ENCODE assay signal across 12 cellular contexts in the genomic region with DNA sequence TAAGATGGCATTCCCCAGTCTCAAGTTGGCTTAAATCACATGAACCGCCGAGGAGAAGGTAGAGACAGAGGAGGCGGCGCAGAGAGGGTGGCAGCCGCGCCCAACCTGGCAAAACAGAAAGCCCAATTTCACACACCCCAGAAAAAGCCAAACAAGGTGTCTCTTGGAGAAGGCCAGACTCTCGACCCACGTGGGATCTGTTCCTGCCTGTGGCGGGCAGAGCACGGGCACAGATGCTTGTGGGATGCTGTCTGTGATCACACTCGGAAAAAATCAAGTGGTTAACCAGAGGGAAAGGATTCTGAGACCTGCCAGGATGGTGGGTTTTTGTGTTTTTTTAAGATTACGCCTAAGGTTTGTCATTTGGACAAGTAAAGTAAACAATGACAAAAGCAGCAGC.
DNase-seq lines count a peak whose midpoint lies in the region; ATAC-seq and TF ChIP-seq lines count a peak whose summit lies in the region.
"Had no signal": no experiment of that assay in that cellular context is flagged by ENCODE, and none has a peak within 500 bp of the region (broad histone marks: within the 10 kb centered on the region; RNA-seq: fewer than 3 reads in every experiment).

No MANE protein-coding gene starts in this region.

- H3K27me3 Mint-ChIP-seq in naive thymus-derived CD4-positive, alpha-beta T cell = no peaks in the 10 kb centered on the region

- CTCF ChIA-PET in mammary epithelial cell (lab: Charles Lee; ENCODE audit: low non-redundant PET) = no interaction called here
- CTCF ChIA-PET in naive thymus-derived CD4-positive, alpha-beta T cell (lab: Charles Lee) = interaction anchor here (0.6 kb wide), 1 partner anchor 212 kb away, joined by 3 read pairs; no protein-coding TSS in a partner anchor

- no peak overlapping the region for H2AFZ ChIP-seq in mammary epithelial cell (ENCODE audit: low read depth, low read length)

- H3K9me3 Mint-ChIP-seq in naive thymus-derived CD4-positive, alpha-beta T cell = no peaks in the 10 kb centered on the region
- H3K9me3 Mint-ChIP-seq: immature natural killer cell had no signal

- in situ Hi-C loops in mammary epithelial cell (cut with MboI; ENCODE audit: low sequenced_read_pairs in 2 of 2) = no loop called here

- H3K4me3 Mint-ChIP-seq in naive thymus-derived CD4-positive, alpha-beta T cell = peak overlapping the region; percentile 56 to 84 (median 76)
- H3K4me3 Mint-ChIP-seq: immature natural killer cell had no signal

- peaks cover 38 to 93% (median 83%) of the 10 kb centered on the region in 7 donors for H3K4me1 Mint-ChIP-seq in naive thymus-derived CD4-positive, alpha-beta T cell

- intact Hi-C loops in breast epithelium (cut with DNase I; ENCODE audit: low total_unique reads) = no loop called here
- intact Hi-C loops in mammary epithelial cell (cut with micrococcal nuclease) = no loop called here
- intact Hi-C loops in ascending aorta (cut with DNase I) = no loop called here
- intact Hi-C loops in naive thymus-derived CD4-positive, alpha-beta T cell (cut with micrococcal nuclease) = loop anchor here in 1 of 2 donors (10.0 kb wide), 1 partner anchor 226 kb away; a partner anchor contains a TSS

- H3K27ac Mint-ChIP-seq in naive thymus-derived CD4-positive, alpha-beta T cell = peak overlapping the region; percentile 88 to 98 (median 96)

- no peaks in the 10 kb centered on the region for H3K79me2 ChIP-seq in mammary epithelial cell (ENCODE audit: insufficient read depth, low read length)

- TF ChIP-seq EP300 in upper lobe of left lung (IDR thresholded peaks at IDR 0.05) = no peak

- peak overlapping the region; percentile 87 to 95 for H3K27ac ChIP-seq in breast epithelium
- H3K27ac ChIP-seq in mammary epithelial cell (ENCODE audit: insufficient read depth, low read depth, low read length) = no peak overlapping the region
- H3K27ac ChIP-seq in ascending aorta = peak overlapping the region; percentile 96 to 98
- peak overlapping the region; percentile 61 for H3K27ac ChIP-seq in naive thymus-derived CD4-positive, alpha-beta T cell (ENCODE audit: low read depth, low read length)
- peak overlapping the region in 3 of 4 donors; percentile 21 to 90 (median 35) for H3K27ac ChIP-seq in upper lobe of left lung

- TF ChIP-seq POLR2A in breast epithelium (IDR thresholded peaks at IDR 0.05) (no peak), upper lobe of left lung (IDR thresholded peaks at IDR 0.05) (no peak)

- TF ChIP-seq CTCF in breast epithelium (IDR thresholded peaks at IDR 0.05) (no peak), mammary epithelial cell (conservative IDR thresholded peaks at IDR 0.05 in 1 of 2, IDR thresholded peaks at IDR 0.05 in 1 of 2; ENCODE audit: extremely low read depth in 1 of 2, insufficient read depth in 1 of 2, low read depth in 1 of 2, low read length in 2 of 2) (no peak), ascending aorta (IDR thresholded peaks at IDR 0.05) (no peak), upper lobe of left lung (IDR thresholded peaks at IDR 0.05) (no peak)

- H3K4me2 ChIP-seq in mammary epithelial cell (ENCODE audit: insufficient read depth, low read depth, low read length) = no peak overlapping the region

- peak; percentile 59 for ATAC-seq in naive thymus-derived CD4-positive, alpha-beta T cell
- ATAC-seq in upper lobe of left lung (ENCODE audit: low FRiP score in 2 of 2) = no peak
- ATAC-seq: HCT116 had no signal

- H3K4me3 ChIP-seq in breast epithelium (no peak overlapping the region), mammary epithelial cell (replicated peaks in 1 of 3; ENCODE audit: insufficient read depth in 1 of 3, low read depth in 2 of 3, low read length in 3 of 3) (no peak overlapping the region), ascending aorta (no peak overlapping the region), upper lobe of left lung (no peak overlapping the region)
- H3K4me3 ChIP-seq in naive thymus-derived CD4-positive, alpha-beta T cell (ENCODE audit: low read length) = no peak overlapping the region

- no TSS peak for BruUV-seq in mammary epithelial cell (replicated peaks; lab: Mats Ljungman, UMichigan)

- H3K36me3 Mint-ChIP-seq in naive thymus-derived CD4-positive, alpha-beta T cell = peaks cover 4 to 18% (median 14%) of the 10 kb centered on the region in 5 donors

- no peaks in the 10 kb centered on the region for H3K36me3 ChIP-seq in breast epithelium
- H3K36me3 ChIP-seq in mammary epithelial cell (ENCODE audit: insufficient read depth, low read length) = peaks cover 2% of the 10 kb centered on the region
- H3K36me3 ChIP-seq in ascending aorta = peaks cover 0 to 9% of the 10 kb centered on the region in 2 donors
- H3K36me3 ChIP-seq in naive thymus-derived CD4-positive, alpha-beta T cell (ENCODE audit: control insufficient read depth in 2 of 3, insufficient read depth in 3 of 3, low read length in 3 of 3) = no peaks in the 10 kb centered on the region
- peaks cover 0 to 7% (median 1%) of the 10 kb centered on the region in 4 donors for H3K36me3 ChIP-seq in upper lobe of left lung

- H3K9me3 ChIP-seq in breast epithelium (no peaks in the 10 kb centered on the region), mammary epithelial cell (replicated peaks; ENCODE audit: insufficient read depth, low read length) (no peaks in the 10 kb centered on the region), ascending aorta (no peaks in the 10 kb centered on the region), upper lobe of left lung (no peaks in the 10 kb centered on the region)
- H3K9me3 ChIP-seq in naive thymus-derived CD4-positive, alpha-beta T cell (ENCODE audit: control insufficient read depth in 2 of 3, low read length in 3 of 3) = no peaks in the 10 kb centered on the region

- POLR2A ChIA-PET in naive thymus-derived CD4-positive, alpha-beta T cell (lab: Charles Lee) = interaction anchor here (0.7 to 0.8 kb wide), 2 partner anchors 9 to 209 kb away, joined by 3 to 6 read pairs; no protein-coding TSS in a partner anchor

- DNase-seq in breast epithelium (ENCODE audit: low spot score in 2 of 2) (peak in 1 of 2 donors; percentile 81), mammary epithelial cell (no peak), ascending aorta (ENCODE audit: low spot score in 2 of 2) (no peak), upper lobe of left lung (no peak), medulla oblongata (ENCODE audit: extremely low spot score) (no peak), COLO668 (lab: John Stamatoyannopoulos, UW; ENCODE audit: unreplicated experiment) (no peak), NCI-H187 treated with DMSO at 0.1 percent for 48 hours (lab: John Stamatoyannopoulos, UW) (no peak)
- DNase-seq in naive thymus-derived CD4-positive, alpha-beta T cell = peak in 5 of 9 donors; percentile 35 to 58 (median 45)
- DNase-seq: AML-193, immature natural killer cell, NCI-H1417 had no signal

- dilution Hi-C loops in mammary epithelial cell (cut with HindIII; ENCODE audit: low sequenced_read_pairs) = no loop called here

- no peak overlapping the region for H3K9ac ChIP-seq in mammary epithelial cell (ENCODE audit: insufficient read depth, low read length)

- no peaks in the 10 kb centered on the region for H3K27me3 ChIP-seq in breast epithelium
- no peaks in the 10 kb centered on the region for H3K27me3 ChIP-seq in mammary epithelial cell (ENCODE audit: insufficient read depth, low read length)
- no peaks in the 10 kb centered on the region for H3K27me3 ChIP-seq in ascending aorta
- H3K27me3 ChIP-seq in naive thymus-derived CD4-positive, alpha-beta T cell (ENCODE audit: control insufficient read depth in 2 of 2, insufficient read depth in 2 of 2, low read length in 2 of 2) = no peaks in the 10 kb centered on the region
- no peaks in the 10 kb centered on the region for H3K27me3 ChIP-seq in upper lobe of left lung

- WGBS in mammary epithelial cell (ENCODE audit: low coverage, missing lambda C conversion rate) = 29% methylated on average over 12 of the region's 12 CpGs
- 84 to 93% methylated on average over 10 to 11 of the region's 12 CpGs for WGBS in upper lobe of left lung, 2 donors

- no peaks in the 10 kb centered on the region for H4K20me1 ChIP-seq in mammary epithelial cell (ENCODE audit: insufficient read depth, low read length)

- H3K4me1 ChIP-seq in breast epithelium = peaks cover 9 to 21% of the 10 kb centered on the region in 2 donors
- H3K4me1 ChIP-seq in mammary epithelial cell (ENCODE audit: insufficient read depth, low read length) = peaks cover 7% of the 10 kb centered on the region
- peaks cover 20 to 63% of the 10 kb centered on the region in 2 donors for H3K4me1 ChIP-seq in ascending aorta
- peaks cover 0 to 72% of the 10 kb centered on the region in 2 donors for H3K4me1 ChIP-seq in naive thymus-derived CD4-positive, alpha-beta T cell (ENCODE audit: control insufficient read depth in 2 of 2, insufficient read depth in 2 of 2, low read length in 2 of 2)
- H3K4me1 ChIP-seq in upper lobe of left lung = peaks cover 35 to 54% (median 45%) of the 10 kb centered on the region in 4 donors

Comparison
In these comparisons a context has a peak if more than half of its experiments do, and no peak if none do; other contexts are left out.
1. DNase-seq: peak in naive thymus-derived CD4-positive, alpha-beta T cell (5 of 9); none in mammary epithelial cell (single experiment), ascending aorta (0 of 2), upper lobe of left lung (0 of 2), medulla oblongata (single experiment), COLO668 (single experiment) and NCI-H187 treated with DMSO at 0.1 percent for 48 hours (single experiment).